ENCODE assay signal across 2 cellular contexts in the genomic region with DNA sequence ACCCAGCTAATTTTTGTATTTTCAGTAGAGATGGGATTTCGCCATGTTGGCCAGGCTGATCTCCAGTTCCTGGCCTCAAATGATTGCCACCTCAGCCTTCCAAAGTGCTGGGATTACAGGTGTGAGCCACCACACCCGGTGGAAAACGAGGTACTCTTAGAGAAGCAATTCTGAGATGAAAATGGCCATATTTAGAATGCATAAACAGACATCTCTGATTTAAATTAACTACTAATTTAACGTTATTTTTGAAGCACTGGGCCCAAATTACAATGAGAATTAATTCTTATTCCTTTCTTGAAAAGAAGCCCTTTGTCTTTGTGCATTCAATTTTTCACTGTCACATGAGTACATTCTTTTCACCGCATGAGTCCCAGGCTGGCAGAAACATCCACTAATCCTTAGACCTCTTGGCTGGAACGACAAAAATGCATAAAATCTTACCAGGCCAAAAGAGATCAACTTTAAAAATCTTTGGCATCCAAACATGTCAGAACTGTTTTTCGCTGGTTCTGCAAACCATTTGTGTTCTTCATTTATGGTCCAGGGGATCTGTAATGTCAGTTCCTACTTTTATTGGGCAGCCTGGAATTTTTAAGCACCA.
TF ChIP-seq lines count a peak whose summit lies in the region.

No MANE protein-coding gene starts in this region.

TF ChIP-seq in GM23338, 12 proteins besides CTCF, POLR2A, EP300 and RAD21 (continued from another document):
- TF ChIP-seq, protein P1, sequence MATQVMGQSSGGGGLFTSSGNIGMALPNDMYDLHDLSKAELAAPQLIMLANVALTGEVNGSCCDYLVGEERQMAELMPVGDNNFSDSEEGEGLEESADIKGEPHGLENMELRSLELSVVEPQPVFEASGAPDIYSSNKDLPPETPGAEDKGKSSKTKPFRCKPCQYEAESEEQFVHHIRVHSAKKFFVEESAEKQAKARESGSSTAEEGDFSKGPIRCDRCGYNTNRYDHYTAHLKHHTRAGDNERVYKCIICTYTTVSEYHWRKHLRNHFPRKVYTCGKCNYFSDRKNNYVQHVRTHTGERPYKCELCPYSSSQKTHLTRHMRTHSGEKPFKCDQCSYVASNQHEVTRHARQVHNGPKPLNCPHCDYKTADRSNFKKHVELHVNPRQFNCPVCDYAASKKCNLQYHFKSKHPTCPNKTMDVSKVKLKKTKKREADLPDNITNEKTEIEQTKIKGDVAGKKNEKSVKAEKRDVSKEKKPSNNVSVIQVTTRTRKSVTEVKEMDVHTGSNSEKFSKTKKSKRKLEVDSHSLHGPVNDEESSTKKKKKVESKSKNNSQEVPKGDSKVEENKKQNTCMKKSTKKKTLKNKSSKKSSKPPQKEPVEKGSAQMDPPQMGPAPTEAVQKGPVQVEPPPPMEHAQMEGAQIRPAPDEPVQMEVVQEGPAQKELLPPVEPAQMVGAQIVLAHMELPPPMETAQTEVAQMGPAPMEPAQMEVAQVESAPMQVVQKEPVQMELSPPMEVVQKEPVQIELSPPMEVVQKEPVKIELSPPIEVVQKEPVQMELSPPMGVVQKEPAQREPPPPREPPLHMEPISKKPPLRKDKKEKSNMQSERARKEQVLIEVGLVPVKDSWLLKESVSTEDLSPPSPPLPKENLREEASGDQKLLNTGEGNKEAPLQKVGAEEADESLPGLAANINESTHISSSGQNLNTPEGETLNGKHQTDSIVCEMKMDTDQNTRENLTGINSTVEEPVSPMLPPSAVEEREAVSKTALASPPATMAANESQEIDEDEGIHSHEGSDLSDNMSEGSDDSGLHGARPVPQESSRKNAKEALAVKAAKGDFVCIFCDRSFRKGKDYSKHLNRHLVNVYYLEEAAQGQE (IDR thresholded peaks at IDR 0.05; ENCODE audit: unreplicated experiment) = no peak
TF ChIP-seq in GM23338: peak in this region for 0.

TF ChIP-seq in SK-N-SH, 30 proteins besides CTCF, POLR2A, EP300 and RAD21 (continued from another document):
- TF ChIP-seq JUND (IDR thresholded peaks at IDR 0.05) (no peak), POLR2AphosphoS5 (IDR thresholded peaks at IDR 0.05; ENCODE audit: low read depth, low read length) (no peak), RXRA (IDR thresholded peaks at IDR 0.05; ENCODE audit: borderline replicate concordance, low read depth) (no peak; the same call in 1 of the 2 replicates), YY1 (IDR thresholded peaks at IDR 0.05; ENCODE audit: low read depth) (no peak), SMC3 (IDR thresholded peaks at IDR 0.05; ENCODE audit: low read depth, low read length) (no peak)
- TF ChIP-seq, protein P2, sequence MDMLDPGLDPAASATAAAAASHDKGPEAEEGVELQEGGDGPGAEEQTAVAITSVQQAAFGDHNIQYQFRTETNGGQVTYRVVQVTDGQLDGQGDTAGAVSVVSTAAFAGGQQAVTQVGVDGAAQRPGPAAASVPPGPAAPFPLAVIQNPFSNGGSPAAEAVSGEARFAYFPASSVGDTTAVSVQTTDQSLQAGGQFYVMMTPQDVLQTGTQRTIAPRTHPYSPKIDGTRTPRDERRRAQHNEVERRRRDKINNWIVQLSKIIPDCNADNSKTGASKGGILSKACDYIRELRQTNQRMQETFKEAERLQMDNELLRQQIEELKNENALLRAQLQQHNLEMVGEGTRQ (IDR thresholded peaks at IDR 0.05; ENCODE audit: borderline replicate concordance, low read depth, low read length) = no peak
